ENCODE assay signal across 19 cellular contexts in genomic region chr10:129033790-129034272, GRCh38.
DNase-seq lines count a peak whose midpoint lies in the region; ATAC-seq and TF ChIP-seq lines count a peak whose summit lies in the region.
"Had no signal": no experiment of that assay in that cellular context is flagged by ENCODE, and none has a peak within 500 bp of the region (broad histone marks: within the 10 kb centered on the region; RNA-seq: fewer than 3 reads in every experiment).

No MANE protein-coding gene starts in this region.

- H3K27me3 ChIP-seq in BLaER1 = no peaks in the 10 kb centered on the region
- no peaks in the 10 kb centered on the region for H3K27me3 ChIP-seq in GM23338 (ENCODE audit: insufficient read depth)
- H3K27me3 ChIP-seq in breast epithelium = peaks cover 0 to 35% of the 10 kb centered on the region in 2 donors

- H3K4me1 Mint-ChIP-seq in GM23338 = peaks cover 44% of the 10 kb centered on the region
- H3K4me1 Mint-ChIP-seq in glutamatergic neuron (ENCODE audit: low read depth, unreplicated experiment) = peaks cover 57% of the 10 kb centered on the region
- H3K4me1 Mint-ChIP-seq: IgD-negative memory B cell had no signal

- no peak for ATAC-seq in GM23338
- no peak for ATAC-seq in GM21390 (IDR thresholded peaks at IDR 0.05; ENCODE audit: unreplicated experiment)
- ATAC-seq in omental fat pad (ENCODE audit: low FRiP score) = no peak
- ATAC-seq: left cardiac atrium, mucosa of descending colon had no signal

- H3K4me1 ChIP-seq in BLaER1 (peaks cover 70% of the 10 kb centered on the region), GM23338 (ENCODE audit: insufficient read depth) (peaks cover 22% of the 10 kb centered on the region), breast epithelium (no peaks in the 10 kb centered on the region)
- H3K4me1 ChIP-seq: pancreas had no signal

- no peak overlapping the region for H3K27ac Mint-ChIP-seq in GM23338
- peak overlapping the region; percentile 23 for H3K27ac Mint-ChIP-seq in glutamatergic neuron (ENCODE audit: unreplicated experiment)
- H3K27ac Mint-ChIP-seq: stimulated activated naive CD8-positive, alpha-beta T cell treated with anti-CD3 and anti-CD28 coated beads, Interleukin-15, Interleukin-2, amounts not matched to agents 100 ng/mL and 50 ng/mL, for 24 hours had no signal

- H3K4me2 ChIP-seq in BLaER1 (peak overlapping the region; percentile 96), GM23338 (no peak overlapping the region)

- H3F3A ChIP-seq in GM23338 (replicated peaks; ENCODE audit: low read depth) = no peaks in the 10 kb centered on the region

- H3K4me3 ChIP-seq in BLaER1 (no peak overlapping the region), GM23338 (no peak overlapping the region), SK-N-MC (no peak overlapping the region), breast epithelium (no peak overlapping the region)
- H3K4me3 ChIP-seq: mucosa of descending colon, pancreas, spleen had no signal

- H3K9ac ChIP-seq in BLaER1 = no peak overlapping the region
- H3K9ac ChIP-seq in SK-N-MC (ENCODE audit: insufficient read length) = no peak overlapping the region

- intact Hi-C loops in breast epithelium (cut with DNase I; ENCODE audit: low total_unique reads) = loop anchor here (2.0 kb wide), 1 partner anchor 931 kb away; the partner anchor contains the start of gene EBF3

- DNase-seq in GM23338 (ENCODE audit: low spot score) (no peak), SK-N-MC (ENCODE audit: low read depth, low spot score) (no peak), glutamatergic neuron (no peak), breast epithelium (ENCODE audit: low spot score in 2 of 2) (no peak), caudate nucleus (lab: John Stamatoyannopoulos, UW) (no peak), omental fat pad (ENCODE audit: low spot score) (no peak)
- DNase-seq: brain microvascular endothelial cell, dermis blood vessel endothelial cell, hypothalamus, left cardiac atrium, mucosa of descending colon, NCI-H1048, NCI-H2227 treated with DMSO at 0.1 percent for 48 hours, pancreas, spleen had no signal

- H3K27ac ChIP-seq in BLaER1 = no peak overlapping the region
- no peak overlapping the region for H3K27ac ChIP-seq in GM23338 (ENCODE audit: low read depth)
- H3K27ac ChIP-seq in SK-N-MC = peak overlapping the region; percentile 54
- no peak overlapping the region for H3K27ac ChIP-seq in breast epithelium
- H3K27ac ChIP-seq in caudate nucleus (ENCODE audit: low read depth, low read length) = no peak overlapping the region
- H3K27ac ChIP-seq: brain microvascular endothelial cell, pancreas, spleen had no signal

- H3K27me3 Mint-ChIP-seq in GM23338 (ENCODE audit: insufficient read depth, low read depth, poor library complexity) (peaks cover 2% of the 10 kb centered on the region), glutamatergic neuron (ENCODE audit: unreplicated experiment) (no peaks in the 10 kb centered on the region)

- no peak for TF ChIP-seq CTCF in GM23338 (conservative IDR thresholded peaks at IDR 0.05; ENCODE audit: low read depth in 2 of 2)
- TF ChIP-seq CTCF in glutamatergic neuron (IDR thresholded peaks at IDR 0.05; ENCODE audit: partially characterized antibody, unreplicated experiment) = no peak
- no peak for TF ChIP-seq CTCF in breast epithelium (IDR thresholded peaks at IDR 0.05)
- no peak for TF ChIP-seq CTCF in omental fat pad (IDR thresholded peaks at IDR 0.05)

- H4K20me1 ChIP-seq in BLaER1 = no peaks in the 10 kb centered on the region
- no peaks in the 10 kb centered on the region for H4K20me1 ChIP-seq in GM23338 (replicated peaks; ENCODE audit: insufficient read depth)

- TF ChIP-seq POLR2A in breast epithelium (IDR thresholded peaks at IDR 0.05) = no peak

- no peaks in the 10 kb centered on the region for H3K79me2 ChIP-seq in GM23338 (replicated peaks; ENCODE audit: insufficient read depth)

- H3K9me3 Mint-ChIP-seq in GM23338 = no peaks in the 10 kb centered on the region
- no peaks in the 10 kb centered on the region for H3K9me3 Mint-ChIP-seq in glutamatergic neuron (ENCODE audit: unreplicated experiment)
- H3K9me3 Mint-ChIP-seq: stimulated activated naive CD8-positive, alpha-beta T cell treated with anti-CD3 and anti-CD28 coated beads, Interleukin-15, Interleukin-2, amounts not matched to agents 100 ng/mL and 50 ng/mL, for 24 hours had no signal

- no peaks in the 10 kb centered on the region for H3K36me3 ChIP-seq in BLaER1
- H3K36me3 ChIP-seq in GM23338 (ENCODE audit: insufficient read depth) = no peaks in the 10 kb centered on the region
- no peaks in the 10 kb centered on the region for H3K36me3 ChIP-seq in SK-N-MC (ENCODE audit: insufficient read depth, low read length)
- no peaks in the 10 kb centered on the region for H3K36me3 ChIP-seq in breast epithelium
- H3K36me3 ChIP-seq: brain microvascular endothelial cell, pancreas, spleen had no signal

- no peaks in the 10 kb centered on the region for H3K36me3 Mint-ChIP-seq in GM23338 (ENCODE audit: low read depth)
- H3K36me3 Mint-ChIP-seq in glutamatergic neuron (ENCODE audit: unreplicated experiment) = no peaks in the 10 kb centered on the region
- H3K36me3 Mint-ChIP-seq: IgD-negative memory B cell had no signal

- peak overlapping the region; percentile 23; the same call in 1 of the 2 replicates for H2AFZ ChIP-seq in GM23338

- H3K9me2 ChIP-seq in GM23338 (ENCODE audit: insufficient read depth) = no peaks in the 10 kb centered on the region

- H3K9me3 ChIP-seq in BLaER1 (no peaks in the 10 kb centered on the region), SK-N-MC (ENCODE audit: low read depth, low read length) (no peaks in the 10 kb centered on the region), breast epithelium (no peaks in the 10 kb centered on the region)
- H3K9me3 ChIP-seq: mucosa of descending colon, pancreas, spleen had no signal

- no peak overlapping the region for H3K4me3 Mint-ChIP-seq in GM23338
- peak overlapping the region; percentile 5 for H3K4me3 Mint-ChIP-seq in glutamatergic neuron (ENCODE audit: unreplicated experiment)
- H3K4me3 Mint-ChIP-seq: IgD-negative memory B cell; stimulated activated naive CD8-positive, alpha-beta T cell treated with anti-CD3 and anti-CD28 coated beads, Interleukin-15, Interleukin-2, amounts not matched to agents 100 ng/mL and 50 ng/mL, for 24 hours had no signal

TF ChIP-seq in GM23338, 12 proteins besides CTCF, POLR2A, EP300 and RAD21 (continues in another document):
- TF ChIP-seq EZH2 (IDR thresholded peaks at IDR 0.05; ENCODE audit: low read depth, unreplicated experiment) = no peak
- no peak for TF ChIP-seq ETS1 (IDR thresholded peaks at IDR 0.05)
